Comparison of ENCODE assay signal across 17 cellular contexts in the genomic region with DNA sequence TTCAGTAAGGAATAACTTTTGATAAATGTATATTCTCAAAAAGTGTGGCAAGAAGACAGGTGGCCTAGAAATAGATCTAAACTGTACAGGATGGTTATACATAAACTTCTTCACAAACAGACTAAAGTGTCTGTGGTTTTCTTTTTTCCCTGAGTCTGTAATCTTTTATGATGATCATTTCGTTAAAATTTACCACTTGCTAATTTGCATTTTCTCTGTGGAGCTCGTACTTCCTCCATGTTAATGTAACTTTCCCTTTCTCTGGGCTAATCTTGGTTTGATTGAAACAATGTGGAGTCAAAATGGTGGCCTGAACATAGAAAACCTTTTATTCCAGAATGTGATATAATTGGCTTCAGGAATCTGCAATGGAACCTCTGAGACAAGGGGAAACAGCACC.
DNase-seq lines count a peak whose midpoint lies in the region; ATAC-seq and TF ChIP-seq lines count a peak whose summit lies in the region.
"Had no signal": no experiment of that assay in that cellular context is flagged by ENCODE, and none has a peak within 500 bp of the region (broad histone marks: within the 10 kb centered on the region; RNA-seq: fewer than 3 reads in every experiment).

No MANE protein-coding gene starts in this region.

- peak; percentile 60 for ATAC-seq in GM18909 (IDR thresholded peaks at IDR 0.05; ENCODE audit: poor library complexity, unreplicated experiment)
- ATAC-seq in GM21619 (IDR thresholded peaks at IDR 0.05; ENCODE audit: unreplicated experiment), result peak; percentile 73
- ATAC-seq in HG03457 (IDR thresholded peaks at IDR 0.05; ENCODE audit: unreplicated experiment), result peak; percentile 62
- peak; percentile 72 for ATAC-seq in left colon

- H3K79me2 ChIP-seq in PC-9 (ENCODE audit: low read depth), result no peaks in the 10 kb centered on the region

- no peak for TF ChIP-seq CTCF in PC-9 (conservative IDR thresholded peaks at IDR 0.05)

- no peaks in the 10 kb centered on the region for H3K36me3 ChIP-seq in PC-9 (ENCODE audit: low read depth)

- DNase-seq in left colon (no peak), PC-9 (no peak), OCI-M2 (lab: John Stamatoyannopoulos, UW; ENCODE audit: unreplicated experiment) (no peak), NCI-H2029 (lab: John Stamatoyannopoulos, UW) (no peak), iPS-NIHi11 (ENCODE audit: low spot score) (no peak)
- DNase-seq: ACHN, AML-193, GF-D8, KG1, NCI-H1092 treated with DMSO at 0.1 percent for 48 hours, NCI-H2107, NCI-H2227 treated with DMSO at 0.1 percent for 48 hours, NCI-H524, SHP77 treated with DMSO at 0.1 percent for 48 hours had no signal

- H3F3A ChIP-seq in PC-9 (ENCODE audit: insufficient read depth, low read depth), result no peaks in the 10 kb centered on the region

- CTCF ChIA-PET in PC-9 (lab: Charles Lee), result no interaction called here

- POLR2A ChIA-PET in PC-9 (lab: Charles Lee; ENCODE audit: unreplicated experiment), result no interaction called here

- H2AFZ ChIP-seq in PC-9, result no peak overlapping the region

- H3K4me3 ChIP-seq in PC-9, result no peak overlapping the region

- no peak overlapping the region for H3K4me2 ChIP-seq in PC-9

- H3K27ac ChIP-seq in PC-9, result no peak overlapping the region

- no peaks in the 10 kb centered on the region for H3K4me1 ChIP-seq in PC-9 (replicated peaks; ENCODE audit: insufficient read depth)

- intact Hi-C loops in left colon (cut with DNase I, micrococcal nuclease) (no loop called here), PC-9 (cut with micrococcal nuclease; ENCODE audit: unreplicated experiment) (no loop called here)

- no TSS peak for BruUV-seq in PC-9 (replicated peaks; lab: Mats Ljungman, UMichigan)

- H3K9me3 ChIP-seq in PC-9 (ENCODE audit: insufficient read depth, low read depth), result no peaks in the 10 kb centered on the region

- H3K27me3 ChIP-seq in PC-9 (ENCODE audit: insufficient read depth, low read depth), result 0 out of 2 replicates have a peak, but pooled peaks cover 3% of the 10 kb centered on the region

- H4K20me1 ChIP-seq in PC-9 (ENCODE audit: insufficient read depth), result no peaks in the 10 kb centered on the region

- no peaks in the 10 kb centered on the region for H3K9me2 ChIP-seq in PC-9 (ENCODE audit: insufficient read depth)
